Comparison of ENCODE assay signal across 8 cellular contexts in the genomic region with DNA sequence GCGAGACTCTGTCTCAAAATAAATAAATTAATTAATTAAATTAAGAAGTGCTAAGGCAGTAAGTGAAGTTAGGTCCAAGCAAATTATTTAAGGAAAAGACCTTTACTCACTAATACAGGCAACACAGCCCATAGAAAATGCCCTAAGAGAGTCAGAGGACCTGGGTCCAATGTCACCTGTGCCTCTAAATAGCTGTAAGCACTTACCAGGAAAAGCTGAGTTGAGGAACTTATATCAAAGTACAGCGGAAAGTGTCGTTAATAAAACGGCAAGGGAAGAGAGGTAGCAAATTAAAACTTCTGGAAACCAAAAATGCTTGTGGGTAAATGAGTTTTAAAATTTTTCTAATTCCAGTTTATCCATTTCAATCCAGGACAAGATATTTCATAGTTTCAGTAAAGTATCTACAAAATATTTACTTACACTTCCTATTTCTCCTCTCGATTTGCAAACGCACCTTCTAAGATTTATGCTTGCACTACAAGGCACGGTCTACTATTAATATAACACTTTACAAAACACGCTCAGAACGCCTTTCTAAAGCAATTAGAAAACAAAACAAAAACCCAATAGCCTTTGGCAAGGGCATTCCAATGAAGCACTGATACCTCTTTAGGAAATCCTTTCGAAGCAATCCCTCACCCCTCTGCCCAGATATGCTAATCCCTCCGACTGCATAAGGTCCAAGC. TPM values are rescaled to one million over a fixed set of nuclear protein-coding genes. Genes with fewer than 3 reads are reported as not detected.
DNase-seq lines count a peak whose midpoint lies in the region; TF ChIP-seq lines count a peak whose summit lies in the region.

No MANE protein-coding gene starts in this region.

- TF ChIP-seq CTCF in fibroblast of villous mesenchyme (IDR thresholded peaks at IDR 0.05; ENCODE audit: insufficient read depth, low read depth, low read length) (no peak), retinal pigment epithelial cell (conservative IDR thresholded peaks at IDR 0.05; ENCODE audit: low read depth, low read length) (no peak)

- H3K4me1 Mint-ChIP-seq in activated T-cell treated with anti-CD3 and anti-CD28 coated beads, Interleukin-2, amount 50 U/mL, for 24 hours (ENCODE audit: low read depth): peaks cover 37% of the 10 kb centered on the region

- DNase-seq in activated T-cell treated with anti-CD3 and anti-CD28 coated beads, Interleukin-2, amount 50 U/mL, for 24 hours: no peak
- DNase-seq in activated T-cell treated with anti-CD3 and anti-CD28 coated beads, Interleukin-2, amount 50 U/mL, for 1 hour: no peak
- DNase-seq in SW480 (ENCODE audit: low spot score) (peak; percentile 22), fibroblast of villous mesenchyme (ENCODE audit: low read depth) (peak; percentile 10), retinal pigment epithelial cell (ENCODE audit: low read depth) (no peak), HPDE6-E6E7 (ENCODE audit: extremely low spot score) (no peak), NCI-H510A treated with DMSO at 0.1 percent for 48 hours (lab: John Stamatoyannopoulos, UW) (no peak), NCI-H2196 (lab: John Stamatoyannopoulos, UW; ENCODE audit: unreplicated experiment) (no peak)

- no peaks in the 10 kb centered on the region for H3K27me3 Mint-ChIP-seq in activated T-cell treated with anti-CD3 and anti-CD28 coated beads, Interleukin-2, amount 50 U/mL, for 24 hours

- peaks cover 37% of the 10 kb centered on the region for H3K36me3 Mint-ChIP-seq in activated T-cell treated with anti-CD3 and anti-CD28 coated beads, Interleukin-2, amount 50 U/mL, for 24 hours (ENCODE audit: low read depth)

- peak overlapping the region; percentile 95 for H3K27ac Mint-ChIP-seq in activated T-cell treated with anti-CD3 and anti-CD28 coated beads, Interleukin-2, amount 50 U/mL, for 24 hours

- H3K9me3 Mint-ChIP-seq in activated T-cell treated with anti-CD3 and anti-CD28 coated beads, Interleukin-2, amount 50 U/mL, for 24 hours: no peaks in the 10 kb centered on the region

- peak overlapping the region; percentile 73 for H3K4me3 ChIP-seq in fibroblast of villous mesenchyme (ENCODE audit: low read depth, low read length)
- peak overlapping the region; percentile 60 for H3K4me3 ChIP-seq in retinal pigment epithelial cell (ENCODE audit: low read length)

- peak overlapping the region; percentile 96 for H3K4me3 Mint-ChIP-seq in activated T-cell treated with anti-CD3 and anti-CD28 coated beads, Interleukin-2, amount 50 U/mL, for 24 hours

RNA-seq across cellular contexts. Expression of a gene that starts 1.0 kb away (rescaled TPM):
- 33.8 and 39.3 TPM in 2 replicates for total RNA-seq in fibroblast of villous mesenchyme

RNA-seq across cellular contexts. Expression of a gene that starts 5.8 kb away (rescaled TPM):
- total RNA-seq in fibroblast of villous mesenchyme: 20.9 and 39.3 TPM in 2 replicates

RNA-seq across cellular contexts. Expression of a gene that starts 43.5 kb away (rescaled TPM):
- total RNA-seq in fibroblast of villous mesenchyme: 1.9 and 9.9 TPM in 2 replicates

Comparison
In these comparisons a context has a peak if more than half of its experiments do, and no peak if none do; other contexts are left out.
1. DNase-seq: peak in SW480 (single experiment) and fibroblast of villous mesenchyme (single experiment); none in activated T-cell treated with anti-CD3 and anti-CD28 coated beads, Interleukin-2, amount 50 U/mL, for 24 hours (single experiment), activated T-cell treated with anti-CD3 and anti-CD28 coated beads, Interleukin-2, amount 50 U/mL, for 1 hour (single experiment), retinal pigment epithelial cell (single experiment), HPDE6-E6E7 (single experiment), NCI-H510A treated with DMSO at 0.1 percent for 48 hours (single experiment) and NCI-H2196 (single experiment).